Comparison of ENCODE assay signal across 38 cellular contexts in the genomic region with DNA sequence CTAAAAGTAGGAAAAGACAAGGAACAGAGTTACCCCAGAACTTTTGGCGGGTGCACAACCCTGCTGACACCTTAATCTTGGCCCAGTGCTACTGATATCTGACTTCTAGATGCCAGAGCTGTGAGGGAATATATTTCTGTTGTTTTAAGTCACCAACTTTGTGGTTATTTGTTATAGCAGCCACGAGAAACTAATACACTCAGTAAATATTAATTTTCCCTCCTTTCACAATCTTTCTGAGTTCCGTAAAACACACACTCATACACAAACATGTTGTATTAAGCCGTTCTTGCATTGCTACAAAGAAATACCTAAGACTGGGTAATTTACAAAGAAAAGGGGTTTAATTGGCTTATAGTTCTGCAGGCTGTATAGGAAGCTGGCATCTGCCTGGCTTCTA. TPM values are rescaled to one million over a fixed set of nuclear protein-coding genes. Genes with fewer than 3 reads are reported as not detected.
"Had no signal": no experiment of that assay in that cellular context is flagged by ENCODE, and none has a peak within 500 bp of the region (broad histone marks: within the 10 kb centered on the region; RNA-seq: fewer than 3 reads in every experiment).

No MANE protein-coding gene starts in this region.

- DNase-seq: Karpas-422, Kasumi-1, MG63, MM.1S, MV-4-11, NCI-H1048, NCI-H1092, NCI-H1092 treated with DMSO at 0.1 percent for 48 hours, NCI-H1105, NCI-H1105 treated with DMSO at 0.1 percent for 48 hours, NCI-H1417, NCI-H1417 treated with DMSO at 0.1 percent for 48 hours, NCI-H1436, NCI-H1436 treated with DMSO at 0.1 percent for 48 hours, NCI-H146, NCI-H1694, NCI-H1694 treated with DMSO at 0.1 percent for 48 hours, NCI-H187, NCI-H187 treated with DMSO at 0.1 percent for 48 hours, NCI-H1930, NCI-H2029, NCI-H2029 treated with DMSO at 0.1 percent for 48 hours, NCI-H2081, NCI-H2081 treated with DMSO at 0.1 percent for 48 hours, NCI-H2107, NCI-H2171, NCI-H2171 treated with DMSO at 0.1 percent for 48 hours, NCI-H2227 treated with DMSO at 0.1 percent for 48 hours, NCI-H226, NCI-H345, NCI-H446, NCI-H446 treated with DMSO at 0.1 percent for 48 hours, NCI-H510A, NCI-H510A treated with DMSO at 0.1 percent for 48 hours had no signal

- H3K36me3 ChIP-seq: MG63 had no signal

- H3K9me3 ChIP-seq: MG63 had no signal

- H3K27me3 ChIP-seq: MG63 had no signal

- H3K4me3 ChIP-seq: MG63 had no signal

RNA-seq across cellular contexts. Expression of a gene that starts 40.4 kb away (rescaled TPM):
- total RNA-seq: LHCN-M2, M059J, MCF 10A, NCI-H460 had no signal
